ENCODE assay signal across 21 cellular contexts in the genomic region with DNA sequence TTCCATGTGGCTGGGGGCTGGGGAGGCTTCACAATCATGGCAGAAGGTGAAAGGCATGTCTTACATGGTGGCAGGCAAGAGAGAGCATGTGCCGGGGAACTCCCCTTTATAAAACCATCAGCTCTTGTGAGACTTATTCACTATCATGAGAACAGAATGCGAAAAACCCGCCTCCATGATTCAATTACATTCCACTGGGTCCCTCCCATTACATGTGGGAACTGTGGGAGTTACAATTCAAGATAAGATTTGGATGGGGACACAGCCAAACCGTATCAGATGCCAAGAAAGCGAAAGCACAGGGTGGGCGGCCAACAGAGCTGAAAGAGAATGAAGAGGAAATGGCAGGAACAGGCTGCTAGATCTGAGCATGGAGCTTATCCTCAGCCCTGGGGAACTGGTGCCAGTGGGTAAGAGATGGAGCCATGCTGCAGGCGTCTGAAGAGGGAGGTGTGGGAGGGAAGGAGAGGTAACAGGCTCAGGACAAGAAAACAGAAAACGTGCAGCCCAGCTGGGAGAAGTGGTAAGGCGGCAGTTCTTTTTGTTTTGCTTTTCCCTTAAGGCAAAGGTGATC.
DNase-seq lines count a peak whose midpoint lies in the region; ATAC-seq and TF ChIP-seq lines count a peak whose summit lies in the region.
"Had no signal": no experiment of that assay in that cellular context is flagged by ENCODE, and none has a peak within 500 bp of the region (broad histone marks: within the 10 kb centered on the region; RNA-seq: fewer than 3 reads in every experiment).

No MANE protein-coding gene starts in this region.

- H3K36me3 ChIP-seq in right atrium auricular region (no peaks in the 10 kb centered on the region), testis (ENCODE audit: low read depth, missing control alignments) (no peaks in the 10 kb centered on the region)
- H3K36me3 ChIP-seq: BE2C had no signal

- intact Hi-C loops in Right ventricle myocardium inferior (cut with DNase I), result no loop called here
- intact Hi-C loops in right cardiac atrium (cut with DNase I), result no loop called here
- intact Hi-C loops in testis (cut with DNase I; ENCODE audit: low total_unique reads), result no loop called here

- H3K27ac ChIP-seq in right atrium auricular region, result no peak overlapping the region
- H3K27ac ChIP-seq in right cardiac atrium (ENCODE audit: low read length), result no peak overlapping the region
- no peak overlapping the region for H3K27ac ChIP-seq in testis

- TF ChIP-seq CTCF in right atrium auricular region (IDR thresholded peaks at IDR 0.05), result no peak
- no peak for TF ChIP-seq CTCF in epithelial cell of esophagus (IDR thresholded peaks at IDR 0.05; ENCODE audit: insufficient read depth, low read depth, low read length, missing control alignments)
- TF ChIP-seq CTCF in testis (IDR thresholded peaks at IDR 0.05), result no peak

- ATAC-seq in Right ventricle myocardium inferior (no peak), right cardiac atrium (peak; percentile 64 to 72), GM21619 (IDR thresholded peaks at IDR 0.05; ENCODE audit: unreplicated experiment) (no peak), HG02763 (IDR thresholded peaks at IDR 0.05; ENCODE audit: unreplicated experiment) (no peak)
- ATAC-seq: K562 had no signal

- H3K27me3 ChIP-seq in right atrium auricular region, result no peaks in the 10 kb centered on the region
- H3K27me3 ChIP-seq in right cardiac atrium (ENCODE audit: control insufficient read depth, insufficient read depth), result no peaks in the 10 kb centered on the region
- no peaks in the 10 kb centered on the region for H3K27me3 ChIP-seq in testis
- H3K27me3 ChIP-seq: BE2C had no signal

- H3K9me3 ChIP-seq in right atrium auricular region (no peaks in the 10 kb centered on the region), right cardiac atrium (ENCODE audit: control insufficient read depth, low read length) (no peaks in the 10 kb centered on the region), testis (no peaks in the 10 kb centered on the region)
- H3K9me3 ChIP-seq: BE2C had no signal

- DNase-seq in Right ventricle myocardium inferior (ENCODE audit: missing footprints), result peak; percentile 21
- DNase-seq in right atrium auricular region (ENCODE audit: low spot score), result no peak
- DNase-seq in epithelial cell of esophagus (ENCODE audit: low read depth), result peak; percentile 8
- DNase-seq in right cardiac atrium, result peak in 1 of 3 donors; percentile 47
- peak; percentile 19 for DNase-seq in testis
- DNase-seq in GM19238 (ENCODE audit: insufficient read length, low spot score), result no peak
- DNase-seq: 8988T; BE2C; CD4-positive, CD25-positive, alpha-beta regulatory T cell; COR-L47; HCEC 1CT; NCI-H1092 treated with DMSO at 0.1 percent for 48 hours; NCI-H146; NCI-H2081; NCI-H2171 treated with DMSO at 0.1 percent for 48 hours; NCI-H446 treated with DMSO at 0.1 percent for 48 hours; NCI-H69; SHP77 had no signal

- 23% methylated on average over 9 of the region's 9 CpGs for WGBS in right cardiac atrium
- WGBS in testis, 2 donors, result 32 to 52% methylated on average over 9 of the region's 9 CpGs

- H3K4me3 ChIP-seq in right atrium auricular region, result no peak overlapping the region
- H3K4me3 ChIP-seq in epithelial cell of esophagus (ENCODE audit: low read length), result no peak overlapping the region
- no peak overlapping the region for H3K4me3 ChIP-seq in right cardiac atrium (ENCODE audit: low read length)
- H3K4me3 ChIP-seq in testis, result no peak overlapping the region
- H3K4me3 ChIP-seq: K562 had no signal

- peaks cover 0 to 7% of the 10 kb centered on the region in 2 donors for H3K4me1 ChIP-seq in right atrium auricular region
- H3K4me1 ChIP-seq in right cardiac atrium (ENCODE audit: control insufficient read depth, insufficient read depth, low read length), result no peaks in the 10 kb centered on the region
- H3K4me1 ChIP-seq in testis, result no peaks in the 10 kb centered on the region
- H3K4me1 ChIP-seq: BE2C had no signal

- no peak for TF ChIP-seq POLR2A in testis (IDR thresholded peaks at IDR 0.05)

Comparison
In these comparisons a context has a peak if more than half of its experiments do, and no peak if none do; other contexts are left out.
1. ATAC-seq: peak in right cardiac atrium (2 of 2); none in Right ventricle myocardium inferior (single experiment), GM21619 (single experiment) and HG02763 (single experiment).
2. DNase-seq: peak in Right ventricle myocardium inferior (single experiment), epithelial cell of esophagus (single experiment) and testis (single experiment); none in right atrium auricular region (single experiment) and GM19238 (single experiment).